Comparison of ENCODE assay signal across 22 cellular contexts in genomic region chr6:875012-875411, GRCh38.
"Had no signal": no experiment of that assay in that cellular context is flagged by ENCODE, and none has a peak within 500 bp of the region (broad histone marks: within the 10 kb centered on the region; RNA-seq: fewer than 3 reads in every experiment).

No MANE protein-coding gene starts in this region.

- H3K9ac ChIP-seq: SK-N-SH had no signal

- DNase-seq: KBM-7; NCI-H1092; NCI-H1105 treated with DMSO at 0.1 percent for 48 hours; NCI-H1417 treated with DMSO at 0.1 percent for 48 hours; NCI-H146; NCI-H1694 treated with DMSO at 0.1 percent for 48 hours; NCI-H1930; NCI-H2081; NCI-H2107; NCI-H226; NCI-H446; NCI-H510A; NCI-H524 treated with DMSO at 0.1 percent for 48 hours; NCI-H69; NCI-H774; NK-92 treated with Interleukin-12 subunit alpha and Interleukin-12 subunit beta, amount 100 ng/mL, for 24 hours; RPMI8226; SHP77; SK-N-SH; SW 1271; T-cell had no signal

- H3K9me3 ChIP-seq: SK-N-SH had no signal

- H3K4me2 ChIP-seq: SK-N-SH had no signal

- ATAC-seq: T-cell had no signal

- H3K27ac ChIP-seq: HL-60 had no signal
